9 cellular contexts compared by ENCODE assay signal in the genomic region with DNA sequence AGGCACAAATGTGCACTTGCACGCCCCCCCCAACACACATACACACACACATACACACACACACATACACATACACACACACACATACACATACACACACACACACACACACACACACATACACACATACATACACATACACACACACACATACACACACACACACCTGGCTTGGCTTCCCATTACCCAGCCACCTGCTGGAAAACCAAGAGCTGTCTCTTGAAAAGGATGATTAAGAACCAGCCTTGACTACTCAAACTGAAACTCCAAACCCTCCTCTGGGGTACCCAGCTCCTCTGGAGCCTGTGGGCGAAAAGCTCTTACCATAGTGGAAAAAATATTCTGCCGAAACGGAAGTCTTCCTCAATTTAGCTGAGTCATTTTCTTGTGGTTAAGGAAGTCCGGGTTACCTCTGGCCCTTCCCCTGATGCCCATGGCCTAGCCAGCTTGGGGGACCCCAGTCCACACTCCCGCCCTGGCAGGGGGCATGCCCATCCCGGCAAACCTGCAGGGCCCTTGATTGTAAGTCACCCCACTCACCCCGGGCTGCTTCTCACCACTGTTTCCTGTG. TPM values are rescaled to one million over a fixed set of nuclear protein-coding genes. Genes with fewer than 3 reads are reported as not detected.
DNase-seq lines count a peak whose midpoint lies in the region; ATAC-seq and FAIRE-seq lines count a peak whose summit lies in the region.
"Had no signal": no experiment of that assay in that cellular context is flagged by ENCODE, and none has a peak within 500 bp of the region (broad histone marks: within the 10 kb centered on the region; RNA-seq: fewer than 3 reads in every experiment).

No MANE protein-coding gene starts in this region.

- peak; percentile 91 for FAIRE-seq in GM19239 (lab: Jason Lieb, UNC)
- FAIRE-seq: colon had no signal

- CTCF ChIA-PET in activated CD8-positive, alpha-beta T cell treated with anti-CD3 and anti-CD28 coated beads, Interleukin-2, amount 10 ng/mL, durations not matched to agents 7 days and 5 days (lab: Charles Lee), result interaction anchor here (1.1 kb wide), 1 partner anchor 45 kb away, joined by 4 read pairs; no protein-coding TSS in a partner anchor

- POLR2A ChIA-PET in activated CD8-positive, alpha-beta T cell treated with anti-CD3 and anti-CD28 coated beads, Interleukin-2, amount 10 ng/mL, durations not matched to agents 7 days and 5 days (lab: Charles Lee), result interaction anchor here (0.6 to 1.3 kb wide), 3 partner anchors 19 to 119 kb away, joined by 3 to 7 read pairs (median 3); partner anchors contain the start of gene CEBPG

- no peaks in the 10 kb centered on the region for H3K36me3 Mint-ChIP-seq in activated CD8-positive, alpha-beta T cell treated with anti-CD3 and anti-CD28 coated beads, Interleukin-2, amount 10 ng/mL, durations not matched to agents 7 days and 5 days (ENCODE audit: low read depth)

- H3K9me3 Mint-ChIP-seq in activated CD8-positive, alpha-beta T cell treated with anti-CD3 and anti-CD28 coated beads, Interleukin-2, amount 10 ng/mL, durations not matched to agents 7 days and 5 days (ENCODE audit: insufficient read depth), result no peaks in the 10 kb centered on the region

- H3K4me3 Mint-ChIP-seq in activated CD8-positive, alpha-beta T cell treated with anti-CD3 and anti-CD28 coated beads, Interleukin-2, amount 10 ng/mL, durations not matched to agents 7 days and 5 days, result no peak overlapping the region

- ATAC-seq in HG02970 (IDR thresholded peaks at IDR 0.05; ENCODE audit: low FRiP score, unreplicated experiment), result peak; percentile 69
- ATAC-seq in activated CD8-positive, alpha-beta T cell treated with anti-CD3 and anti-CD28 coated beads, Interleukin-2, amount 10 ng/mL, durations not matched to agents 7 days and 5 days, result peak; percentile 71

- H3K27ac Mint-ChIP-seq in activated CD8-positive, alpha-beta T cell treated with anti-CD3 and anti-CD28 coated beads, Interleukin-2, amount 10 ng/mL, durations not matched to agents 7 days and 5 days, result peak overlapping the region; percentile 79

- H3K27me3 Mint-ChIP-seq in activated CD8-positive, alpha-beta T cell treated with anti-CD3 and anti-CD28 coated beads, Interleukin-2, amount 10 ng/mL, durations not matched to agents 7 days and 5 days (ENCODE audit: low read depth), result peaks cover 11% of the 10 kb centered on the region

- DNase-seq in GM19239 (ENCODE audit: insufficient read length, low spot score) (peak; percentile 81), mucosa of gallbladder (ENCODE audit: low spot score) (no peak), NCI-H748 treated with DMSO at 0.1 percent for 48 hours (lab: John Stamatoyannopoulos, UW) (no peak)
- DNase-seq in activated CD8-positive, alpha-beta T cell treated with anti-CD3 and anti-CD28 coated beads, Interleukin-2, amount 10 ng/mL, durations not matched to agents 7 days and 5 days, result peak; percentile 44
- peak; percentile 22 to 55 (median 26) for DNase-seq in stimulated activated CD4-positive, alpha-beta T cell treated with anti-CD3 and anti-CD28 coated beads, TNF-alpha, amount 100 ng/mL, for 24 hours (ENCODE audit: low read depth in 3 of 3)
- no peak for DNase-seq in effector CD8-positive, alpha-beta T cell (lab: John Stamatoyannopoulos, UW)

- H3K4me1 Mint-ChIP-seq in activated CD8-positive, alpha-beta T cell treated with anti-CD3 and anti-CD28 coated beads, Interleukin-2, amount 10 ng/mL, durations not matched to agents 7 days and 5 days (ENCODE audit: low read depth), result peaks cover 13% of the 10 kb centered on the region

RNA-seq across cellular contexts. Expression of gene CEBPA, which starts 21.9 kb away (rescaled TPM):
- total RNA-seq in activated CD8-positive, alpha-beta T cell treated with anti-CD3 and anti-CD28 coated beads, Interleukin-2, amount 10 ng/mL, durations not matched to agents 7 days and 5 days, result under 1 TPM in 1 of 2 experiments, not detected in 1; 0.11 TPM
- total RNA-seq in mucosa of gallbladder, result 22.2 TPM

RNA-seq across cellular contexts. Expression of gene SLC7A10, which starts 54.8 kb away (rescaled TPM):
- total RNA-seq in activated CD8-positive, alpha-beta T cell treated with anti-CD3 and anti-CD28 coated beads, Interleukin-2, amount 10 ng/mL, durations not matched to agents 7 days and 5 days, result not detected
- not detected for total RNA-seq in mucosa of gallbladder
- total RNA-seq: pulmonary artery endothelial cell had no signal

Comparison
In these comparisons a context has a peak if more than half of its experiments do, and no peak if none do; other contexts are left out.
1. DNase-seq: peak in GM19239 (single experiment), activated CD8-positive, alpha-beta T cell treated with anti-CD3 and anti-CD28 coated beads, Interleukin-2, amount 10 ng/mL, durations not matched to agents 7 days and 5 days (single experiment) and stimulated activated CD4-positive, alpha-beta T cell treated with anti-CD3 and anti-CD28 coated beads, TNF-alpha, amount 100 ng/mL, for 24 hours (3 of 3); none in effector CD8-positive, alpha-beta T cell (single experiment), mucosa of gallbladder (single experiment) and NCI-H748 treated with DMSO at 0.1 percent for 48 hours (single experiment).
2. RNA of gene CEBPA, which starts 21.9 kb away (total RNA-seq): 22.2 TPM in mucosa of gallbladder (single experiment); 0.11 TPM in activated CD8-positive, alpha-beta T cell treated with anti-CD3 and anti-CD28 coated beads, Interleukin-2, amount 10 ng/mL, durations not matched to agents 7 days and 5 days; every median in the first group is over 10 times any median in the second.